Comparison of ENCODE assay signal across 18 cellular contexts in the genomic region with DNA sequence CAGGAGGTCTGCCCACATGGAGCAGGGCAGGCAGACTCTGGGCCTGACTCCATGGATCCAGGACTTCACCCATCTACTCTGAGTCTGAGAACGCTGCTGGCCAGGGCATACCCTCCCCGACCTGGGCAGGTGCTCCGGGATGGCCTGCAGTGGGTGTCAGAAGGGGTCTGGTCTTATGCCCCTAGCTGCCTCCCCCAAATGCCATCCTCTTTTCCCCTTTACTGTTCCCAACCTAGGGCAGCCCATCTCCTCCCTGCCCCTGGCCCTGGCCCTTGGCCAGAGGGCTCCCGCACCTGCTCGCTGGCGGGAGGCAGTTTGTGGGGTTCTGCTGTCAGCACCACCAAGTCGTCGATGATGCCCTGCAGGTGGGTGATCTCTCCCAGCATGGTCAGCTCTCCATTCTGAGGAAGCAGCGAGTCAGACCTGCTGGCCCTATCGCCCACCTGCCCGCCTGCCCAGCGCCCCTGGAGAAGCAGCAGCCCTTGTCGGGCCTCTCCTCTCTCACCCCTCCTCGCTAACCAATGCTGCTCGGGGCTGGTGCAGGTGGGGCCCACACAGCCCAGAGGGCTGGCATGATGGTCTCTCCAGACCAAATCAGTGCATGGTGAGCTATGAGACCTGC. TPM values are rescaled to one million over a fixed set of nuclear protein-coding genes. Genes with fewer than 3 reads are reported as not detected.
DNase-seq lines count a peak whose midpoint lies in the region; ATAC-seq and TF ChIP-seq lines count a peak whose summit lies in the region.
"Had no signal": no experiment of that assay in that cellular context is flagged by ENCODE, and none has a peak within 500 bp of the region (broad histone marks: within the 10 kb centered on the region; RNA-seq: fewer than 3 reads in every experiment).

No MANE protein-coding gene starts in this region.

- peaks cover 8 to 83% of the 10 kb centered on the region in 2 donors for H3K36me3 ChIP-seq in psoas muscle (ENCODE audit: insufficient read depth in 1 of 2, low read depth in 1 of 2)
- H3K36me3 ChIP-seq in aorta (ENCODE audit: control insufficient read depth in 1 of 2, insufficient read depth in 2 of 2, low read length in 1 of 2): peaks cover 0 to 5% of the 10 kb centered on the region in 2 donors

- H3K27me3 ChIP-seq in psoas muscle (ENCODE audit: insufficient read depth in 3 of 3, low read length in 2 of 3) (no peaks in the 10 kb centered on the region), aorta (ENCODE audit: control insufficient read depth in 1 of 2, insufficient read depth in 2 of 2, low read length in 1 of 2) (no peaks in the 10 kb centered on the region)

- H3K9me3 ChIP-seq in psoas muscle: no peaks in the 10 kb centered on the region
- H3K9me3 ChIP-seq in aorta (ENCODE audit: control insufficient read depth, low read length): no peaks in the 10 kb centered on the region

- no peak for TF ChIP-seq POLR2A in erythroblast (IDR thresholded peaks at IDR 0.05; ENCODE audit: low read length)

- no peaks in the 10 kb centered on the region for H3K4me1 Mint-ChIP-seq in glutamatergic neuron (ENCODE audit: low read depth, unreplicated experiment)

- intact Hi-C loops in Right ventricle myocardium superior (cut with DNase I) (no loop called here), left cardiac atrium (cut with DNase I) (loop anchor here in 1 of 2 donors (5.0 kb wide), 1 partner anchor 95 kb away; no protein-coding TSS in a partner anchor), psoas muscle (cut with DNase I) (no loop called here), aorta (cut with DNase I) (loop anchor here in 1 of 2 donors (10.0 kb wide), 1 partner anchor 677 kb away; a partner anchor contains a TSS)

- H3K4me3 ChIP-seq in psoas muscle (no peak overlapping the region), aorta (ENCODE audit: low read length in 2 of 2) (no peak overlapping the region)
- H3K4me3 ChIP-seq: K562, PC-9 had no signal

- no peak overlapping the region for H3K27ac ChIP-seq in psoas muscle
- H3K27ac ChIP-seq in aorta (ENCODE audit: low read depth in 1 of 2, low read length in 2 of 2): no peak overlapping the region
- H3K27ac ChIP-seq: PC-9 had no signal

- no peaks in the 10 kb centered on the region for H3K9me3 Mint-ChIP-seq in glutamatergic neuron (ENCODE audit: unreplicated experiment)
- H3K9me3 Mint-ChIP-seq: CD8-positive, alpha-beta T cell had no signal

- no peak overlapping the region for H3K27ac Mint-ChIP-seq in glutamatergic neuron (ENCODE audit: unreplicated experiment)
- H3K27ac Mint-ChIP-seq: CD8-positive, alpha-beta T cell had no signal

- H3K27me3 Mint-ChIP-seq in glutamatergic neuron (ENCODE audit: unreplicated experiment): peaks cover 4% of the 10 kb centered on the region

- H3K4me3 Mint-ChIP-seq in glutamatergic neuron (ENCODE audit: unreplicated experiment): no peak overlapping the region
- H3K4me3 Mint-ChIP-seq: CD8-positive, alpha-beta T cell had no signal

- WGBS in psoas muscle, 3 donors: 79 to 91% (median 81%) methylated on average over 14 to 15 of the region's 15 CpGs
- 87% methylated on average over 14 to 15 of the region's 15 CpGs for WGBS in aorta, 2 donors

- ATAC-seq in Right ventricle myocardium superior (ENCODE audit: poor library complexity) (no peak), left cardiac atrium (no peak), psoas muscle (no peak), aorta (ENCODE audit: low FRiP score) (peak; percentile 3), HG03342 (IDR thresholded peaks at IDR 0.05; ENCODE audit: unreplicated experiment) (no peak)
- ATAC-seq: CD8-positive, alpha-beta T cell; K562 had no signal

- DNase-seq in Right ventricle myocardium superior (peak; percentile 33), left cardiac atrium (no peak), glutamatergic neuron (peak; percentile 15), psoas muscle (peak; percentile 15 to 44), aorta (peak in 1 of 2 donors; percentile 57), GF-D8 (lab: John Stamatoyannopoulos, UW) (no peak), erythroblast (lab: John Stamatoyannopoulos, UW) (no peak)
- DNase-seq: DMS79, HCEC 1CT, NCI-H1417, NCI-H2029 treated with DMSO at 0.1 percent for 48 hours, NCI-H2171 treated with DMSO at 0.1 percent for 48 hours, NCI-H510A, NCI-H774, PC-9 had no signal

- H3K36me3 Mint-ChIP-seq in glutamatergic neuron (ENCODE audit: unreplicated experiment): no peaks in the 10 kb centered on the region

- H3K4me1 ChIP-seq in psoas muscle (peaks cover 17% of the 10 kb centered on the region), aorta (ENCODE audit: control insufficient read depth in 1 of 2, insufficient read depth in 2 of 2, low read length in 2 of 2) (no peaks in the 10 kb centered on the region)

- TF ChIP-seq CTCF in glutamatergic neuron (IDR thresholded peaks at IDR 0.05; ENCODE audit: partially characterized antibody, unreplicated experiment) (no peak), psoas muscle (IDR thresholded peaks at IDR 0.05) (no peak)

RNA-seq across cellular contexts. Expression of a gene that starts 8.2 kb away (rescaled TPM):
- total RNA-seq in Right ventricle myocardium superior (74.1 TPM), left cardiac atrium (10 to 100 TPM; 50.7 to 51.4 TPM), glutamatergic neuron (ENCODE audit: unreplicated experiment) (36.2 TPM), psoas muscle (100 to 1,000 TPM; 104 to 166 (median 110) TPM), aorta (10 to 100 TPM; 65.7 to 87.4 TPM)
- polyA plus RNA-seq in psoas muscle (100 to 1,000 TPM in 1 of 3 donors, 10 to 100 TPM in 2; 50.0 to 120 (median 94.3) TPM), aorta (10 to 100 TPM; 22.0 to 33.4 TPM)

RNA-seq across cellular contexts. Expression of a gene that starts 31.3 kb away (rescaled TPM):
- total RNA-seq in Right ventricle myocardium superior (1.6 TPM), left cardiac atrium (1 to 10 TPM; 1.4 to 4.0 TPM), glutamatergic neuron (ENCODE audit: unreplicated experiment) (0.42 TPM), psoas muscle (10 to 100 TPM in 2 of 4 donors, 1 to 10 TPM in 2; 6.5 to 18.5 (median 9.0) TPM), aorta (10 to 100 TPM; 14.2 to 21.9 TPM)
- polyA plus RNA-seq in psoas muscle (1 to 10 TPM in 2 of 3 donors, under 1 TPM in 1; 0.89 to 3.7 (median 2.2) TPM), aorta (10 to 100 TPM; 19.4 to 98.6 TPM)
- total RNA-seq: PC-9 had no signal

Comparison
In these comparisons a context has a peak if more than half of its experiments do, and no peak if none do; other contexts are left out.
1. DNase-seq: peak in Right ventricle myocardium superior (single experiment), glutamatergic neuron (single experiment) and psoas muscle (2 of 2); none in left cardiac atrium (single experiment), GF-D8 (single experiment) and erythroblast (0 of 2).